In genomic region chr14:70213721-70214282, GRCh38 we compare ENCODE assay signal across 25 cellular contexts. TPM values are rescaled to one million over a fixed set of nuclear protein-coding genes. Genes with fewer than 3 reads are reported as not detected.
DNase-seq lines count a peak whose midpoint lies in the region; ATAC-seq, FAIRE-seq and TF ChIP-seq lines count a peak whose summit lies in the region.
"Had no signal": no experiment of that assay in that cellular context is flagged by ENCODE, and none has a peak within 500 bp of the region (broad histone marks: within the 10 kb centered on the region; RNA-seq: fewer than 3 reads in every experiment).

No MANE protein-coding gene starts in this region.

- no peak for FAIRE-seq in K562 (lab: Jason Lieb, UNC)
- FAIRE-seq: HepG2 had no signal

- CTCF ChIA-PET in K562 (lab: Yijun Ruan, JAX; ENCODE audit: low intra/inter-chr PET ratio), result no interaction called here

- no peak for TF ChIP-seq POLR2A in K562 (conservative IDR thresholded peaks at IDR 0.05)

- no TSS peak for BruUV-seq in K562 (replicated peaks; lab: Mats Ljungman, UMichigan)

- H2AFZ ChIP-seq in OCI-LY3 (ENCODE audit: low read depth, low read length), result 0 out of 2 replicates have a peak overlapping the region, but pooled peaks have one; percentile 11
- H2AFZ ChIP-seq in K562 (ENCODE audit: low read depth, low read length), result no peak overlapping the region

- no peaks in the 10 kb centered on the region for H3K79me2 ChIP-seq in OCI-LY3 (ENCODE audit: low read length)
- no peaks in the 10 kb centered on the region for H3K79me2 ChIP-seq in K562 (ENCODE audit: control insufficient read depth, insufficient read depth, low read length)

- TF ChIP-seq EP300 in K562 (IDR thresholded peaks at IDR 0.05; ENCODE audit: low read length), result no peak

- H3K9ac ChIP-seq in OCI-LY3 (ENCODE audit: low read length) (no peak overlapping the region), K562 (ENCODE audit: insufficient read depth in 1 of 2, low read depth in 2 of 2, low read length in 2 of 2) (no peak overlapping the region)

- TF ChIP-seq RAD21 in K562 (CRISPR knock-in tag; conservative IDR thresholded peaks at IDR 0.05 in 1 of 2, IDR thresholded peaks at IDR 0.05 in 1 of 2), result no peak

- no peak for ATAC-seq in K562
- ATAC-seq: GM23338, HepG2, Panc1 had no signal

- POLR2A ChIA-PET in K562 (lab: Yijun Ruan, JAX), result interaction anchor here (1.0 kb wide), 1 partner anchor 10 kb away, joined by 3 read pairs; no protein-coding TSS in a partner anchor

- H3K4me3 ChIP-seq in OCI-LY3 (ENCODE audit: low read length) (no peak overlapping the region), K562 (no peak overlapping the region), mesodermal cell (ENCODE audit: extremely low read depth, insufficient read depth, low read length, poor library complexity, severe bottlenecking) (no peak overlapping the region)
- H3K4me3 ChIP-seq: GM23338, MG63, SK-N-MC had no signal

- intact Hi-C loops in K562 (cut with micrococcal nuclease), result no loop called here

- no peak overlapping the region for H3K4me2 ChIP-seq in OCI-LY3 (ENCODE audit: low read length)
- no peak overlapping the region for H3K4me2 ChIP-seq in K562 (ENCODE audit: insufficient read depth, low read length)
- H3K4me2 ChIP-seq: GM23338 had no signal

- in situ Hi-C loops in K562 (cut with MboI), result no loop called here
- in situ Hi-C loops in GM13976 (cut with MboI; ENCODE audit: low sequenced_read_pairs, unreplicated experiment), result no loop called here

- H3K27ac ChIP-seq in OCI-LY3 (ENCODE audit: low read length), result no peak overlapping the region
- H3K27ac ChIP-seq in K562 (ENCODE audit: extremely low read depth, low read depth, low read length), result no peak overlapping the region
- peak overlapping the region; percentile 0 for H3K27ac ChIP-seq in mesodermal cell (ENCODE audit: low read depth, low read length, severe bottlenecking)
- H3K27ac ChIP-seq: SK-N-MC had no signal

- 0% methylated on average over 3 of the region's 3 CpGs for WGBS in K562 (ENCODE audit: insufficient coverage, low coverage, missing lambda C conversion rate)
- 57% methylated on average over 2 of the region's 3 CpGs; no CpG with 5 or more reads in 1 of the 2 experiments for WGBS in mesodermal cell (ENCODE audit: insufficient coverage in 2 of 2), 2 experiments

- H3K36me3 ChIP-seq in OCI-LY3 (replicated peaks; ENCODE audit: low read depth, low read length) (no peaks in the 10 kb centered on the region), K562 (ENCODE audit: control insufficient read depth, insufficient read depth, low read length) (no peaks in the 10 kb centered on the region), mesodermal cell (ENCODE audit: control insufficient read depth, insufficient read depth, low read length) (no peaks in the 10 kb centered on the region)
- H3K36me3 ChIP-seq: MG63 had no signal

- no peaks in the 10 kb centered on the region for H3K9me1 ChIP-seq in K562 (ENCODE audit: control insufficient read depth, insufficient read depth, low read length)

- peaks cover 18% of the 10 kb centered on the region for H3K27me3 ChIP-seq in OCI-LY3 (ENCODE audit: low read depth, low read length)
- H3K27me3 ChIP-seq in K562 (ENCODE audit: control insufficient read depth in 2 of 2, insufficient read depth in 2 of 2, low read length in 2 of 2), result no peaks in the 10 kb centered on the region
- H3K27me3 ChIP-seq: MG63 had no signal

- no peaks in the 10 kb centered on the region for H4K20me1 ChIP-seq in OCI-LY3 (ENCODE audit: insufficient read depth, low read length)
- H4K20me1 ChIP-seq in K562 (replicated peaks; ENCODE audit: control insufficient read depth, insufficient read depth, low read length), result no peaks in the 10 kb centered on the region

- no peak for TF ChIP-seq CTCF in OCI-LY3 (IDR thresholded peaks at IDR 0.05; ENCODE audit: low read depth, low read length)
- no peak for TF ChIP-seq CTCF in K562 (IDR thresholded peaks at IDR 0.05 in 2 of 3, conservative IDR thresholded peaks at IDR 0.05 in 1 of 3; ENCODE audit: insufficient read depth in 2 of 3, low read depth in 1 of 3, low read length in 3 of 3)
- TF ChIP-seq CTCF in GM13976 (IDR thresholded peaks at IDR 0.05; ENCODE audit: borderline replicate concordance, control extremely low read depth, extremely low read depth, insufficient read depth, missing control alignments), result no peak

- DNase-seq in Daoy (ENCODE audit: low read depth), result peak; percentile 48
- no peak for DNase-seq in K562 (ENCODE audit: extremely low read depth in 1 of 4, low spot score in 3 of 4)
- no peak for DNase-seq in GM13976 (ENCODE audit: low spot score)
- no peak for DNase-seq in nucleus accumbens (lab: John Stamatoyannopoulos, UW)
- no peak for DNase-seq in stimulated activated naive CD4-positive, alpha-beta T cell treated with Interleukin-2 at 50 U/mL for 16 hours (lab: John Stamatoyannopoulos, UW)
- DNase-seq in activated CD4-positive, alpha-beta T cell treated with anti-CD3 and anti-CD28 coated beads, Interleukin-2, amount 50 U/mL, for 48 hours, result no peak
- DNase-seq: 8988T, DMS153, DND-41, HCEC 1CT, Kasumi-1, MG63, NCI-H1105 treated with DMSO at 0.1 percent for 48 hours, NCI-H146, NCI-H2029, NCI-H526 treated with DMSO at 0.1 percent for 48 hours, SHP77 treated with DMSO at 0.1 percent for 48 hours had no signal

- H3K4me1 ChIP-seq in OCI-LY3 (ENCODE audit: low read length) (no peaks in the 10 kb centered on the region), K562 (replicated peaks in 1 of 2; ENCODE audit: control insufficient read depth in 2 of 2, insufficient read depth in 2 of 2, low read length in 2 of 2) (no peaks in the 10 kb centered on the region), mesodermal cell (ENCODE audit: control insufficient read depth, insufficient read depth, low read length, poor library complexity, severe bottlenecking) (no peaks in the 10 kb centered on the region)

- no peaks in the 10 kb centered on the region for H3K9me3 ChIP-seq in OCI-LY3 (ENCODE audit: insufficient read depth, low read length)
- H3K9me3 ChIP-seq in K562 (replicated peaks; ENCODE audit: control insufficient read depth, insufficient read depth, low read depth, low read length), result no peaks in the 10 kb centered on the region
- H3K9me3 ChIP-seq in mesodermal cell (ENCODE audit: control insufficient read depth, low read length), result no peaks in the 10 kb centered on the region
- H3K9me3 ChIP-seq: MG63 had no signal

TF ChIP-seq in K562, 482 proteins besides CTCF, POLR2A, EP300 and RAD21 (continues in another document):
- TF ChIP-seq TEAD4 (IDR thresholded peaks at IDR 0.05; ENCODE audit: low read length) (peak; percentile 37; the same call in 1 of the 2 replicates), TEAD4 (CRISPR knock-in tag; IDR thresholded peaks at IDR 0.05; ENCODE audit: borderline replicate concordance) (no peak), SRF (CRISPR knock-in tag; IDR thresholded peaks at IDR 0.05) (peak in 1 of 2 experiments; percentile 71; a peak in 2 of 4 replicates), ESRRA (IDR thresholded peaks at IDR 0.05; ENCODE audit: borderline replicate concordance, low read depth) (peak; percentile 51; the same call in 1 of the 2 replicates), ZNF766 (CRISPR knock-in tag; conservative IDR thresholded peaks at IDR 0.05) (peak; percentile 63; the same call in 1 of the 2 replicates), FOSL1 (tag; conservative IDR thresholded peaks at IDR 0.05) (peak; percentile 91), RCOR1 (IDR thresholded peaks at IDR 0.05; ENCODE audit: borderline replicate concordance in 1 of 2, low read depth in 2 of 2, low read length in 2 of 2) (peak in 1 of 2 experiments; percentile 63; a peak in 2 of 4 replicates), FOXK2 (conservative IDR thresholded peaks at IDR 0.05 in 1 of 2, IDR thresholded peaks at IDR 0.05 in 1 of 2; ENCODE audit: low read depth in 2 of 2) (no peak), POLR2B (IDR thresholded peaks at IDR 0.05; ENCODE audit: low read depth, partially characterized antibody) (no peak), POLR3A (IDR thresholded peaks at IDR 0.05; ENCODE audit: borderline replicate concordance, extremely low read depth, insufficient read depth, insufficient read length) (no peak), DDX20 (tag; IDR thresholded peaks at IDR 0.05; ENCODE audit: low read depth) (no peak)
- TF ChIP-seq, protein P1, sequence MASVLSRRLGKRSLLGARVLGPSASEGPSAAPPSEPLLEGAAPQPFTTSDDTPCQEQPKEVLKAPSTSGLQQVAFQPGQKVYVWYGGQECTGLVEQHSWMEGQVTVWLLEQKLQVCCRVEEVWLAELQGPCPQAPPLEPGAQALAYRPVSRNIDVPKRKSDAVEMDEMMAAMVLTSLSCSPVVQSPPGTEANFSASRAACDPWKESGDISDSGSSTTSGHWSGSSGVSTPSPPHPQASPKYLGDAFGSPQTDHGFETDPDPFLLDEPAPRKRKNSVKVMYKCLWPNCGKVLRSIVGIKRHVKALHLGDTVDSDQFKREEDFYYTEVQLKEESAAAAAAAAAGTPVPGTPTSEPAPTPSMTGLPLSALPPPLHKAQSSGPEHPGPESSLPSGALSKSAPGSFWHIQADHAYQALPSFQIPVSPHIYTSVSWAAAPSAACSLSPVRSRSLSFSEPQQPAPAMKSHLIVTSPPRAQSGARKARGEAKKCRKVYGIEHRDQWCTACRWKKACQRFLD (CRISPR knock-in tag; IDR thresholded peaks at IDR 0.05), result 0 out of 2 replicates have a peak, but pooled peaks have one; percentile 52

RNA-seq across cellular contexts. Expression of gene SLC8A3, which starts 25.1 kb away (rescaled TPM):
- total RNA-seq in Daoy (2014; rRNA removed; shearing (Covaris generic)), result 0.40 and 1.9 TPM in 2 replicates
- total RNA-seq in K562 (2011; cell fraction: chromatin; rRNA removed; ENCODE audit: low replicate concordance), result not detected in 2 replicates
- total RNA-seq in K562 (2011; cell fraction: nucleolus; rRNA removed), result not detected in 2 replicates
- not detected in 2 replicates for total RNA-seq in K562 (2011; cell fraction: nucleoplasm; rRNA removed)
- total RNA-seq in K562 (2014; rRNA removed) (not detected in 2 replicates), K562 (2014; rRNA removed; fragmentation: Illumina TruSeq; extraction: Trizol) (not detected in 2 replicates), K562 (2015; rRNA removed; fragmentation: Illumina TruSeq; extraction: Trizol) (not detected in 2 replicates), K562 (2021) (not detected in 2 replicates)
- polyA plus RNA-seq in K562 (2011; rRNA removed) (not detected in 2 replicates), K562 (2014; fragmentation: Illumina TruSeq; extraction: Trizol) (not detected in 2 replicates), K562 (2014; fragmentation: Nextera tagmentation; extraction: Ambion mirVana) (not detected), K562 (2014; rRNA removed) (not detected in 2 replicates)
- not detected in 2 replicates for polyA plus RNA-seq in K562 (2011; cell fraction: cytosol; rRNA removed)
- polyA plus RNA-seq in K562 (2011; cell fraction: nucleus; rRNA removed), result not detected in 2 replicates
- not detected in 2 replicates for polyA plus RNA-seq in K562 (2012)
- not detected in 2 replicates for polyA minus RNA-seq in K562 (2011; rRNA and poly(A)+ RNA removed)
- polyA minus RNA-seq in K562 (2011; cell fraction: cytosol; rRNA and poly(A)+ RNA removed), result not detected in 2 replicates
- not detected in 2 replicates for polyA minus RNA-seq in K562 (2011; cell fraction: nucleus; rRNA and poly(A)+ RNA removed)
- polyA plus RNA-seq in mesodermal cell (2013, experiment 1 of 2), result 1.3 TPM
- polyA plus RNA-seq in mesodermal cell (2013, experiment 2 of 2), result 0.71 TPM
- total RNA-seq: HT-29, NCI-H460 had no signal
